Comparison of ENCODE assay signal across 7 cellular contexts in genomic region chr16:87956771-87957279, GRCh38. TPM values are rescaled to one million over a fixed set of nuclear protein-coding genes. Genes with fewer than 3 reads are reported as not detected.
DNase-seq lines count a peak whose midpoint lies in the region; ATAC-seq and TF ChIP-seq lines count a peak whose summit lies in the region.

No MANE protein-coding gene starts in this region.

- peak; percentile 36 for TF ChIP-seq CTCF in GM13976 (IDR thresholded peaks at IDR 0.05; ENCODE audit: borderline replicate concordance, control extremely low read depth, extremely low read depth, insufficient read depth, missing control alignments)
- TF ChIP-seq CTCF in lower leg skin (IDR thresholded peaks at IDR 0.05): no peak

- in situ Hi-C loops in GM13976 (cut with MboI; ENCODE audit: low sequenced_read_pairs, unreplicated experiment): no loop called here

- H3K36me3 Mint-ChIP-seq in activated T-helper 17 cell treated with anti-CD3 and anti-CD28 coated beads, Interleukin-2, amount 50 U/mL, for 72 hours (ENCODE audit: low read depth): peaks cover 93% of the 10 kb centered on the region
- H3K36me3 Mint-ChIP-seq in immature natural killer cell: peaks cover 0 to 19% (median 7%) of the 10 kb centered on the region in 3 donors
- peaks cover 54% of the 10 kb centered on the region for H3K36me3 Mint-ChIP-seq in stimulated activated naive CD8-positive, alpha-beta T cell treated with anti-CD3 and anti-CD28 coated beads, Interleukin-15, Interleukin-2, amounts not matched to agents 100 ng/mL and 50 ng/mL, for 24 hours (ENCODE audit: low read depth)

- peak overlapping the region; percentile 38 for H3K4me3 ChIP-seq in Jurkat, Clone E6-1 (ENCODE audit: low read length)
- no peak overlapping the region for H3K4me3 ChIP-seq in lower leg skin (ENCODE audit: low read depth, poor library complexity, severe bottlenecking)

- H3K27ac Mint-ChIP-seq in activated T-helper 17 cell treated with anti-CD3 and anti-CD28 coated beads, Interleukin-2, amount 50 U/mL, for 72 hours: peak overlapping the region; percentile 99
- H3K27ac Mint-ChIP-seq in immature natural killer cell: peak overlapping the region; percentile 86 to 98 (median 94)
- peak overlapping the region; percentile 97 for H3K27ac Mint-ChIP-seq in stimulated activated naive CD8-positive, alpha-beta T cell treated with anti-CD3 and anti-CD28 coated beads, Interleukin-15, Interleukin-2, amounts not matched to agents 100 ng/mL and 50 ng/mL, for 24 hours

- H3K27me3 Mint-ChIP-seq in activated T-helper 17 cell treated with anti-CD3 and anti-CD28 coated beads, Interleukin-2, amount 50 U/mL, for 72 hours: no peaks in the 10 kb centered on the region
- peaks cover 0 to 14% (median 7%) of the 10 kb centered on the region in 3 donors for H3K27me3 Mint-ChIP-seq in immature natural killer cell (ENCODE audit: low read depth in 3 of 3)
- no peaks in the 10 kb centered on the region for H3K27me3 Mint-ChIP-seq in stimulated activated naive CD8-positive, alpha-beta T cell treated with anti-CD3 and anti-CD28 coated beads, Interleukin-15, Interleukin-2, amounts not matched to agents 100 ng/mL and 50 ng/mL, for 24 hours

- H3K9me3 Mint-ChIP-seq in activated T-helper 17 cell treated with anti-CD3 and anti-CD28 coated beads, Interleukin-2, amount 50 U/mL, for 72 hours: no peaks in the 10 kb centered on the region
- no peaks in the 10 kb centered on the region for H3K9me3 Mint-ChIP-seq in immature natural killer cell
- no peaks in the 10 kb centered on the region for H3K9me3 Mint-ChIP-seq in stimulated activated naive CD8-positive, alpha-beta T cell treated with anti-CD3 and anti-CD28 coated beads, Interleukin-15, Interleukin-2, amounts not matched to agents 100 ng/mL and 50 ng/mL, for 24 hours

- DNase-seq in GM13976 (ENCODE audit: low spot score): peak; percentile 72
- DNase-seq in Jurkat, Clone E6-1 (ENCODE audit: low read depth, low spot score): peak; percentile 69
- no peak for DNase-seq in immature natural killer cell
- DNase-seq in iPS-NIHi7 (ENCODE audit: extremely low spot score): no peak
- no peak for DNase-seq in lower leg skin (ENCODE audit: low spot score in 2 of 2)

- intact Hi-C loops in lower leg skin (cut with DNase I; ENCODE audit: low total_unique reads): loop anchor here (1.0 kb wide), 1 partner anchor 57 kb away; no protein-coding TSS in a partner anchor

- peak overlapping the region; percentile 97 for H3K4me3 Mint-ChIP-seq in activated T-helper 17 cell treated with anti-CD3 and anti-CD28 coated beads, Interleukin-2, amount 50 U/mL, for 72 hours
- peak overlapping the region; percentile 69 to 82 (median 78) for H3K4me3 Mint-ChIP-seq in immature natural killer cell
- H3K4me3 Mint-ChIP-seq in stimulated activated naive CD8-positive, alpha-beta T cell treated with anti-CD3 and anti-CD28 coated beads, Interleukin-15, Interleukin-2, amounts not matched to agents 100 ng/mL and 50 ng/mL, for 24 hours: peak overlapping the region; percentile 85

- ATAC-seq in activated T-helper 17 cell treated with anti-CD3 and anti-CD28 coated beads, Interleukin-2, amount 50 U/mL, for 72 hours (replicated peaks): peak; percentile 61

- H3K4me1 Mint-ChIP-seq in activated T-helper 17 cell treated with anti-CD3 and anti-CD28 coated beads, Interleukin-2, amount 50 U/mL, for 72 hours: peaks cover 63% of the 10 kb centered on the region
- H3K4me1 Mint-ChIP-seq in immature natural killer cell: peaks cover 90 to 98% of the 10 kb centered on the region in 2 donors
- peaks cover 95% of the 10 kb centered on the region for H3K4me1 Mint-ChIP-seq in stimulated activated naive CD8-positive, alpha-beta T cell treated with anti-CD3 and anti-CD28 coated beads, Interleukin-15, Interleukin-2, amounts not matched to agents 100 ng/mL and 50 ng/mL, for 24 hours (ENCODE audit: low read depth)

- TF ChIP-seq POLR2A in lower leg skin (IDR thresholded peaks at IDR 0.05): no peak

- 53% methylated on average over 21 of the region's 21 CpGs for WGBS in lower leg skin, 2 donors

RNA-seq across cellular contexts. Expression of gene BANP, which starts 5.6 kb away (rescaled TPM):
- polyA plus RNA-seq in Jurkat, Clone E6-1 (2012; ENCODE audit: insufficient read depth, insufficient read length): 15.2 TPM
- total RNA-seq in activated T-helper 17 cell treated with anti-CD3 and anti-CD28 coated beads, Interleukin-2, amount 50 U/mL, for 72 hours: 10 to 100 TPM; 46.4 to 85.9 TPM
- polyA plus RNA-seq in immature natural killer cell: 10 to 100 TPM in 2 of 3 donors, 1 to 10 TPM in 1; 6.3 to 19.4 (median 10.2) TPM
- total RNA-seq in lower leg skin: 10 to 100 TPM; 21.6 to 28.7 (median 24.5) TPM

RNA-seq across cellular contexts. Expression of gene CA5A, which starts 20.5 kb away (rescaled TPM):
- not detected for polyA plus RNA-seq in Jurkat, Clone E6-1 (2012; ENCODE audit: insufficient read depth, insufficient read length)
- total RNA-seq in activated T-helper 17 cell treated with anti-CD3 and anti-CD28 coated beads, Interleukin-2, amount 50 U/mL, for 72 hours: not detected
- not detected for polyA plus RNA-seq in immature natural killer cell
- not detected for total RNA-seq in lower leg skin

Comparison
In these comparisons a context has a peak if more than half of its experiments do, and no peak if none do; other contexts are left out.
1. DNase-seq: peak in GM13976 (single experiment) and Jurkat, Clone E6-1 (single experiment); none in immature natural killer cell (0 of 3), iPS-NIHi7 (single experiment) and lower leg skin (0 of 2).
2. Peak in every context shown above with its lines, with median percentiles within 50 percentile points of each other: H3K27ac Mint-ChIP-seq and H3K4me3 Mint-ChIP-seq.